In the genomic region with DNA sequence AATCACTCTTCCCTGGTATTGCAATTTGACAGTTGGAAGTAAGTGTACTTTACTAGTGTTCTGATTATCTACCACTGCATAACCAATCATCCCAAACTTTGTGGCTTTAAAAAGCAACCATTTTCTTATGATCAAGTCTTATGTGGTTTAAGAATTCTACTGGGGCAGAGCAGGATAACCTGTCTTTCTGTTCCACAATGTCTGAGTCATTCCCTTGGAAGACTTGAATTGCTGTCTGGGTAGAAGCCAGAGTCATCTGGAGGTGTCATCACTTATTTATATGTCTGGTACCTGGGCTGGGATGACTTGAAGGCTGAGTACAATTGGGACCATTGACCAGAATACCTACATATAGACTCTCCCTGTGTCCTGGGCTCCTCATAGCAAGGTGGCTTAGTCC, we compare ENCODE assay signal across 17 cellular contexts.
"Had no signal": no experiment of that assay in that cellular context is flagged by ENCODE, and none has a peak within 500 bp of the region (broad histone marks: within the 10 kb centered on the region; RNA-seq: fewer than 3 reads in every experiment).

No MANE protein-coding gene starts in this region.

- H3K4me3 ChIP-seq: dorsolateral prefrontal cortex, lung, neural progenitor cell, thyroid gland had no signal

- ATAC-seq: activated T-cell treated with anti-CD3 and anti-CD28 coated beads, Interleukin-2, amount 50 U/mL, for 4 hours; sciatic nerve; stimulated activated effector memory CD8-positive, alpha-beta T cell treated with anti-CD3 and anti-CD28 coated beads, Interleukin-12 subunit alpha, Interleukin-12 subunit beta, amount 100 ng/mL, for 72 hours; T-helper 17 cell; WTC11 had no signal

- H3K27ac ChIP-seq: dorsolateral prefrontal cortex, neural progenitor cell, thyroid gland had no signal

- H3K4me1 ChIP-seq: neural progenitor cell, thyroid gland had no signal

- H3K9me3 ChIP-seq: thyroid gland had no signal

- H3K9ac ChIP-seq: neural progenitor cell had no signal

- DNase-seq: activated CD4-positive, alpha-beta memory T cell treated with anti-CD3 and anti-CD28 coated beads, Interleukin-2, amount 10 ng/mL, durations not matched to agents 7 days and 5 days; activated CD4-positive, alpha-beta T cell treated with anti-CD3 and anti-CD28 coated beads for 4 hours; activated effector memory CD4-positive, alpha-beta T cell treated with anti-CD3 and anti-CD28 coated beads, Interleukin-2, amount 50 U/mL, for 16 hours; activated T-cell treated with anti-CD3 and anti-CD28 coated beads, Interleukin-2, amount 50 U/mL, for 4 hours; amygdala; dorsolateral prefrontal cortex; endodermal cell; head of caudate nucleus; naive B cell; stimulated activated CD4-positive, alpha-beta T cell treated with anti-CD3 and anti-CD28 coated beads, Interleukin-12 subunit alpha, Interleukin-12 subunit beta, amount 100 ng/mL, for 4 hours; T-helper 17 cell; thyroid gland had no signal

- H2AFZ ChIP-seq: neural progenitor cell had no signal

- H3K36me3 ChIP-seq: neural progenitor cell, thyroid gland had no signal

- H3K4me2 ChIP-seq: neural progenitor cell had no signal

- H3K27me3 ChIP-seq: dorsolateral prefrontal cortex, thyroid gland had no signal
